7 cellular contexts compared by ENCODE assay signal in the genomic region with DNA sequence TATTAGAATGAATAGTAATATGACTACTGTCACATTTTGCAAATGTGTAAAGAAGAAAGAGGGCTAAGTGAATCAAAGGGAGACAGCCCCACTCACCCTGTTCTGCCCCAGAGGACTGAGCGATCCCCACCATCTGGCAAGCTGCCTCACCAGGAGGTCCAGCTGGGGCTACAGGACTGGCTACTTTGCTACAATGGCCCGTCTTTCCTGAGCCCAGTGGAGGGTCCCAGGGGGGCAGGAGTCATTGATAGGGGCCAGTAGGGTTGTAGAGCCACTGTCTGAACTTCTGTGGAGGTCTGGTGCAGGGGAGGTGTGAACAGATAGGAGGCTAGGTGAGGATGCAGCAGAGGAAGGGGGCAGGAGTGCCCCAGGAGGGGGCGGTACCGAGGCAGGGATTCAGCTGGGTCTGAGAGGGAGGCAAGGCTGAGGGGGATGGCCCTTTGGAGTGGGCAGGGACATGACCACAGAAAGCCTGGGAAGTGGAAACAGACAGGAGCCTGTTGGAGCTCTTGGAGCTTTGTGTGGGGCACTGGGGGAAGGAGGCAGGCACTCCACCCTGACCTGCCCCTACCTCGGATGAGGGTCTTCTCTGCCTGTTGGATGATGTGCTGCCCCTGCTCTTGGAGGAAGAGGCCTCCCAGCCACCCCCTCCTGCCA. TPM values are rescaled to one million over a fixed set of nuclear protein-coding genes. Genes with fewer than 3 reads are reported as not detected.
DNase-seq lines count a peak whose midpoint lies in the region; ATAC-seq and TF ChIP-seq lines count a peak whose summit lies in the region.
"Not testable (repeated sequence)": the region's sequence is repeated elsewhere in the genome, so short reads cannot be mapped to it uniquely, and the experiment has no call there.

No MANE protein-coding gene starts in this region.

- H3K4me3 Mint-ChIP-seq in GM23338, result not testable (repeated sequence)
- H3K4me3 Mint-ChIP-seq in WTC11 (peak overlapping the region; percentile 85), brain (peak overlapping the region; percentile 93 to 96 (median 95)), natural killer cell (peak overlapping the region; percentile 21)

- not testable (repeated sequence) for H3K4me1 ChIP-seq in GM23338 (ENCODE audit: insufficient read depth)

- H3K36me3 Mint-ChIP-seq in GM23338 (ENCODE audit: low read depth); WTC11; brain; natural killer cell: not testable (repeated sequence)

- not testable (repeated sequence) for H3K27ac ChIP-seq in GM23338 (ENCODE audit: low read depth)

- ATAC-seq in GM23338, result peak; percentile 66
- peak; percentile 75 for ATAC-seq in WTC11
- not testable (repeated sequence) for ATAC-seq in natural killer cell

- not testable (repeated sequence) for H3K27me3 ChIP-seq in GM23338 (ENCODE audit: insufficient read depth)

- intact Hi-C loops in natural killer cell (cut with micrococcal nuclease), result loop anchor here (2.0 kb wide), 1 partner anchor 19 kb away; a partner anchor contains a TSS

- peaks cover 13% of the 10 kb centered on the region for H3K4me1 Mint-ChIP-seq in GM23338
- H3K4me1 Mint-ChIP-seq in WTC11, result not testable (repeated sequence)
- peaks cover 51% of the 10 kb centered on the region for H3K4me1 Mint-ChIP-seq in brain
- H3K4me1 Mint-ChIP-seq in natural killer cell, result peaks cover 10 to 35% of the 10 kb centered on the region in 2 donors

- CTCF ChIA-PET in WTC11 (lab: Charles Lee), result interaction anchor here (2.6 kb wide), 1 partner anchor 207 kb away, joined by 12 read pairs; no protein-coding TSS in a partner anchor

- not testable (repeated sequence) for H3K4me2 ChIP-seq in GM23338

- not testable (repeated sequence) for H4K20me1 ChIP-seq in GM23338 (replicated peaks; ENCODE audit: insufficient read depth)

- peak; percentile 52 for DNase-seq in DMS53 (lab: John Stamatoyannopoulos, UW)
- peak; percentile 61 for DNase-seq in GM23338 (ENCODE audit: low spot score)
- peak; percentile 62 for DNase-seq in NCI-H82 (lab: John Stamatoyannopoulos, UW)
- peak; percentile 77 for DNase-seq in WTC11 (ENCODE audit: low spot score)
- not testable (repeated sequence) for DNase-seq in fibroblast of villous mesenchyme (ENCODE audit: low read depth); natural killer cell

- TF ChIP-seq CTCF in GM23338 (conservative IDR thresholded peaks at IDR 0.05; ENCODE audit: low read depth in 2 of 2) (peak in 1 of 2 experiments; percentile 37; a peak in 3 of 4 replicates), fibroblast of villous mesenchyme (IDR thresholded peaks at IDR 0.05; ENCODE audit: insufficient read depth, low read depth, low read length) (peak; percentile 4)
- not testable (repeated sequence) for TF ChIP-seq CTCF in WTC11 (IDR thresholded peaks at IDR 0.05); brain (conservative IDR thresholded peaks at IDR 0.05); natural killer cell (IDR thresholded peaks at IDR 0.05)

- not testable (repeated sequence) for H3K79me2 ChIP-seq in GM23338 (replicated peaks; ENCODE audit: insufficient read depth)

- not testable (repeated sequence) for H3F3A ChIP-seq in GM23338 (replicated peaks; ENCODE audit: low read depth)

- H3K27me3 Mint-ChIP-seq in GM23338 (ENCODE audit: insufficient read depth, low read depth, poor library complexity), result peaks cover 21% of the 10 kb centered on the region
- not testable (repeated sequence) for H3K27me3 Mint-ChIP-seq in WTC11 (ENCODE audit: low read depth); brain; natural killer cell (ENCODE audit: low read depth in 2 of 2)

- H2AFZ ChIP-seq in GM23338, result not testable (repeated sequence)

- POLR2A ChIA-PET in WTC11 (lab: Charles Lee), result not testable (repeated sequence)

- not testable (repeated sequence) for H3K4me3 ChIP-seq in GM23338; fibroblast of villous mesenchyme (ENCODE audit: low read depth, low read length)

- not testable (repeated sequence) for H3K27ac Mint-ChIP-seq in GM23338, WTC11, natural killer cell
- peak overlapping the region in 2 of 5 experiments; percentile 92 to 99 for H3K27ac Mint-ChIP-seq in brain

- not testable (repeated sequence) for H3K36me3 ChIP-seq in GM23338 (ENCODE audit: insufficient read depth)

- not testable (repeated sequence) for H3K9me2 ChIP-seq in GM23338 (ENCODE audit: insufficient read depth)

- not testable (repeated sequence) for H3K9me3 Mint-ChIP-seq in GM23338, WTC11, brain, natural killer cell

RNA-seq across cellular contexts. Expression of a gene that starts 3.4 kb away (rescaled TPM):
- 0.97 and 1.7 TPM in 2 replicates for total RNA-seq in GM23338 (2014; rRNA removed; shearing (Covaris generic))
- 1.7 and 1.8 TPM in 2 replicates for polyA plus RNA-seq in GM23338 (2016; fragmentation: Nextera tagmentation; extraction: Ambion mirVana)
- 1.5 to 1.6 TPM (median 1.5 TPM) in 3 replicates for total RNA-seq in WTC11 (2021)
- 0.97 TPM for polyA plus RNA-seq in brain (ENCODE audit: insufficient read depth, low read depth, low replicate concordance)
- total RNA-seq in fibroblast of villous mesenchyme, result 3.5 and 11.9 TPM in 2 replicates
- 1 to 10 TPM in 2 of 3 donors, under 1 TPM in 1; 0.68 to 1.6 (median 1.2) TPM for total RNA-seq in natural killer cell

RNA-seq across cellular contexts. Expression of a gene that starts 5.9 kb away (rescaled TPM):
- 60.1 and 62.0 TPM in 2 replicates for total RNA-seq in GM23338 (2014; rRNA removed; shearing (Covaris generic))
- polyA plus RNA-seq in GM23338 (2016; fragmentation: Nextera tagmentation; extraction: Ambion mirVana) (72.1 and 77.5 TPM in 2 replicates), brain (ENCODE audit: insufficient read depth, low read depth, low replicate concordance) (116 TPM)
- total RNA-seq in WTC11 (2021) (106 to 131 TPM (median 113 TPM) in 3 replicates), fibroblast of villous mesenchyme (18.0 and 22.0 TPM in 2 replicates), natural killer cell (10 to 100 TPM; 61.1 to 67.8 (median 62.3) TPM)

RNA-seq across cellular contexts. Expression of a gene that starts 10.8 kb away (rescaled TPM):
- total RNA-seq in GM23338 (2014; rRNA removed; shearing (Covaris generic)), result 23.3 and 34.1 TPM in 2 replicates
- polyA plus RNA-seq in GM23338 (2016; fragmentation: Nextera tagmentation; extraction: Ambion mirVana) (28.8 and 33.2 TPM in 2 replicates), brain (ENCODE audit: insufficient read depth, low read depth, low replicate concordance) (49.5 TPM)
- total RNA-seq in WTC11 (2021) (26.9 to 34.9 TPM (median 30.1 TPM) in 3 replicates), fibroblast of villous mesenchyme (31.2 and 47.5 TPM in 2 replicates), natural killer cell (10 to 100 TPM; 38.9 to 58.2 (median 42.6) TPM)

RNA-seq across cellular contexts. Expression of a gene that starts 20.0 kb away (rescaled TPM):
- 21.9 and 31.2 TPM in 2 replicates for total RNA-seq in GM23338 (2014; rRNA removed; shearing (Covaris generic))
- polyA plus RNA-seq in GM23338 (2016; fragmentation: Nextera tagmentation; extraction: Ambion mirVana) (12.0 and 13.0 TPM in 2 replicates), brain (ENCODE audit: insufficient read depth, low read depth, low replicate concordance) (16.6 TPM)
- total RNA-seq in WTC11 (2021) (28.9 to 39.3 TPM (median 30.4 TPM) in 3 replicates), fibroblast of villous mesenchyme (28.5 and 35.1 TPM in 2 replicates), natural killer cell (10 to 100 TPM; 34.8 to 44.3 (median 36.4) TPM)

RNA-seq across cellular contexts. Expression of a gene that starts 21.4 kb away (rescaled TPM):
- 14.7 and 18.5 TPM in 2 replicates for total RNA-seq in GM23338 (2014; rRNA removed; shearing (Covaris generic))
- polyA plus RNA-seq in GM23338 (2016; fragmentation: Nextera tagmentation; extraction: Ambion mirVana), result 29.5 and 32.7 TPM in 2 replicates
- total RNA-seq in WTC11 (2021), result 20.1 to 23.3 TPM (median 21.6 TPM) in 3 replicates
- 23.6 TPM for polyA plus RNA-seq in brain (ENCODE audit: insufficient read depth, low read depth, low replicate concordance)
- total RNA-seq in fibroblast of villous mesenchyme, result 3.9 and 4.8 TPM in 2 replicates
- total RNA-seq in natural killer cell, result 1 to 10 TPM; 5.0 to 6.2 (median 5.7) TPM
